25 cellular contexts compared by ENCODE assay signal in genomic region chr10:75122505-75122904, GRCh38. TPM values are rescaled to one million over a fixed set of nuclear protein-coding genes. Genes with fewer than 3 reads are reported as not detected.
DNase-seq lines count a peak whose midpoint lies in the region; ATAC-seq and TF ChIP-seq lines count a peak whose summit lies in the region.
"Had no signal": no experiment of that assay in that cellular context is flagged by ENCODE, and none has a peak within 500 bp of the region (broad histone marks: within the 10 kb centered on the region; RNA-seq: fewer than 3 reads in every experiment).

No MANE protein-coding gene starts in this region.

- H3K4me1 Mint-ChIP-seq in WTC11, result peaks cover 4% of the 10 kb centered on the region; the same call in 1 of the 2 replicates
- peaks cover 13 to 24% of the 10 kb centered on the region in 2 donors for H3K4me1 Mint-ChIP-seq in effector memory CD8-positive, alpha-beta T cell (ENCODE audit: low read depth in 2 of 2)

- POLR2A ChIA-PET in HEK293 (lab: Yijun Ruan, JAX) (interaction anchor here (0.7 kb wide), 2 partner anchors 57 to 517 kb away, joined by 3 read pairs; no protein-coding TSS in a partner anchor), WTC11 (lab: Charles Lee) (no interaction called here)

- peaks cover 23% of the 10 kb centered on the region for H3K4me1 ChIP-seq in HEK293 (ENCODE audit: control insufficient read depth, insufficient read depth, low read length)
- H3K4me1 ChIP-seq in psoas muscle, result peaks cover 70% of the 10 kb centered on the region
- peaks cover 62% of the 10 kb centered on the region for H3K4me1 ChIP-seq in vagina
- H3K4me1 ChIP-seq: BE2C had no signal

- H3K9me3 Mint-ChIP-seq in WTC11, result no peaks in the 10 kb centered on the region
- no peaks in the 10 kb centered on the region for H3K9me3 Mint-ChIP-seq in effector memory CD8-positive, alpha-beta T cell
- H3K9me3 Mint-ChIP-seq: CD14-positive monocyte; CD4-positive, alpha-beta memory T cell; CD4-positive, CD25-positive, alpha-beta regulatory T cell; CD8-positive, alpha-beta memory T cell had no signal

- TF ChIP-seq CTCF in HEK293 (tag by site-specific recombination; IDR thresholded peaks at IDR 0.05), result no peak
- no peak for TF ChIP-seq CTCF in WTC11 (IDR thresholded peaks at IDR 0.05)
- TF ChIP-seq CTCF in psoas muscle (IDR thresholded peaks at IDR 0.05), result no peak
- TF ChIP-seq CTCF in vagina (IDR thresholded peaks at IDR 0.05), result no peak

- intact Hi-C loops in psoas muscle (cut with DNase I) (loop anchor here in 1 of 2 donors (5.0 kb wide), 1 partner anchor 40 kb away; no protein-coding TSS in a partner anchor), vagina (cut with DNase I) (no loop called here), Right ventricle myocardium inferior (cut with DNase I) (no loop called here)

- H3K27ac ChIP-seq in HEK293 (ENCODE audit: extremely low read depth, low read depth, low read length) (no peak overlapping the region), psoas muscle (peak overlapping the region; percentile 77), vagina (peak overlapping the region; percentile 20)
- H3K27ac ChIP-seq: BLaER1 had no signal

- no peaks in the 10 kb centered on the region; the same call in 1 of the 2 replicates for H3K36me3 Mint-ChIP-seq in WTC11
- peaks cover 13% of the 10 kb centered on the region for H3K36me3 Mint-ChIP-seq in effector memory CD8-positive, alpha-beta T cell (ENCODE audit: insufficient read depth)

- DNase-seq in WTC11 (ENCODE audit: low spot score) (no peak), psoas muscle (no peak), vagina (ENCODE audit: extremely low spot score in 2 of 2) (no peak), glomerular visceral epithelial cell (ENCODE audit: extremely low spot score) (no peak), Right ventricle myocardium inferior (ENCODE audit: missing footprints) (no peak)
- no peak for DNase-seq in effector memory CD8-positive, alpha-beta T cell
- DNase-seq: 8988T; ACHN; BE2C; C1 segment of cervical spinal cord; CD4-positive, alpha-beta memory T cell; CD4-positive, CD25-positive, alpha-beta regulatory T cell; CD8-positive, alpha-beta memory T cell; COR-L47; DMS 273 treated with DMSO at 0.1 percent for 48 hours; DMS153; DMS53; DMS79; DND-41; EL; GDM1 had no signal

- TF ChIP-seq POLR2A in vagina (IDR thresholded peaks at IDR 0.05), result no peak

- H3K27ac Mint-ChIP-seq in WTC11, result no peak overlapping the region
- no peak overlapping the region for H3K27ac Mint-ChIP-seq in effector memory CD8-positive, alpha-beta T cell
- H3K27ac Mint-ChIP-seq: CD14-positive monocyte had no signal

- H3K27me3 ChIP-seq in psoas muscle (ENCODE audit: insufficient read depth in 3 of 3, low read length in 2 of 3) (no peaks in the 10 kb centered on the region), vagina (no peaks in the 10 kb centered on the region)
- H3K27me3 ChIP-seq: BE2C, BLaER1 had no signal

- WGBS in psoas muscle, 3 donors, result 71 to 81% (median 77%) methylated on average over 4 of the region's 4 CpGs

- ATAC-seq in WTC11 (no peak), psoas muscle (peak in 3 of 4 donors; percentile 23 to 45 (median 25)), Right ventricle myocardium inferior (no peak)
- no peak for ATAC-seq in effector memory CD8-positive, alpha-beta T cell (replicated peaks)
- ATAC-seq: GM12878 had no signal

- H3K4me3 ChIP-seq in HEK293 (ENCODE audit: low read depth, low read length), result no peak overlapping the region
- H3K4me3 ChIP-seq in psoas muscle, result no peak overlapping the region
- no peak overlapping the region for H3K4me3 ChIP-seq in vagina
- H3K4me3 ChIP-seq: BLaER1, GM12878 had no signal

- CTCF ChIA-PET in HEK293 (lab: Yijun Ruan, JAX), result interaction anchor here (0.7 kb wide), 2 partner anchors 16 to 113 kb away, joined by 3 to 4 read pairs; partner anchors contain the start of gene COMTD1
- CTCF ChIA-PET in WTC11 (lab: Charles Lee), result no interaction called here

- no peak overlapping the region for H3K4me3 Mint-ChIP-seq in WTC11
- no peak overlapping the region for H3K4me3 Mint-ChIP-seq in effector memory CD8-positive, alpha-beta T cell
- H3K4me3 Mint-ChIP-seq: CD14-positive monocyte; CD4-positive, alpha-beta memory T cell; CD4-positive, CD25-positive, alpha-beta regulatory T cell had no signal

- no peaks in the 10 kb centered on the region for H3K27me3 Mint-ChIP-seq in WTC11 (ENCODE audit: low read depth)
- no peaks in the 10 kb centered on the region for H3K27me3 Mint-ChIP-seq in effector memory CD8-positive, alpha-beta T cell
- H3K27me3 Mint-ChIP-seq: CD4-positive, alpha-beta memory T cell; CD4-positive, CD25-positive, alpha-beta regulatory T cell had no signal

- H3K36me3 ChIP-seq in HEK293 (ENCODE audit: control insufficient read depth in 2 of 2, insufficient read depth in 1 of 2, low read length in 2 of 2) (peaks cover 4% of the 10 kb centered on the region in 2 experiments; a peak in 2 of 3 replicates), psoas muscle (ENCODE audit: insufficient read depth in 1 of 2, low read depth in 1 of 2) (peaks cover 0 to 23% of the 10 kb centered on the region in 2 donors), vagina (peaks cover 0 to 10% of the 10 kb centered on the region in 2 donors)
- H3K36me3 ChIP-seq: BE2C had no signal

- H3K9me3 ChIP-seq in HEK293 (ENCODE audit: control insufficient read depth, insufficient read depth, low read depth, low read length) (no peaks in the 10 kb centered on the region), psoas muscle (no peaks in the 10 kb centered on the region), vagina (no peaks in the 10 kb centered on the region)
- H3K9me3 ChIP-seq: BE2C, BLaER1 had no signal

TF ChIP-seq in HEK293, 187 proteins besides CTCF, POLR2A, EP300 and RAD21:
- TF ChIP-seq ZNF121 (tag by site-specific recombination; IDR thresholded peaks at IDR 0.05) (0 out of 2 replicates have a peak, but pooled peaks have one; percentile 68), ZNF76 (tag by site-specific recombination; IDR thresholded peaks at IDR 0.05; ENCODE audit: borderline replicate concordance, low read depth) (no peak), ZNF548 (tag by site-specific recombination; IDR thresholded peaks at IDR 0.05) (no peak)
- TF ChIP-seq, protein P1, sequence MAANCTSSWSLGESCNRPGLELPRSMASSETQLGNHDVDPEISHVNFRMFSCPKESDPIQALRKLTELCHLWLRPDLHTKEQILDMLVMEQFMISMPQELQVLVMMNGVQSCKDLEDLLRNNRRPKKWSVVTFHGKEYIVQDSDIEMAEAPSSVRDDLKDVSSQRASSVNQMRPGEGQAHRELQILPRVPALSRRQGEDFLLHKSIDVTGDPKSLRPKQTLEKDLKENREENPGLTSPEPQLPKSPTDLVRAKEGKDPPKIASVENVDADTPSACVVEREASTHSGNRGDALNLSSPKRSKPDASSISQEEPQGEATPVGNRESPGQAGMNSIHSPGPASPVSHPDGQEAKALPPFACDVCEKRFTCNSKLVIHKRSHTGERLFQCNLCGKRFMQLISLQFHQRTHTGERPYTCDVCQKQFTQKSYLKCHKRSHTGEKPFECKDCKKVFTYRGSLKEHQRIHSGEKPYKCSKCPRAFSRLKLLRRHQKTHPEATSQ (tag by site-specific recombination; IDR thresholded peaks at IDR 0.05), result no peak
TF ChIP-seq in HEK293: peak in this region for 1.

TF ChIP-seq in WTC11, 78 proteins besides CTCF, POLR2A, EP300 and RAD21:
- TF ChIP-seq NR1H2 (CRISPR knock-in tag; IDR thresholded peaks at IDR 0.05) (no peak), FOXJ3 (CRISPR knock-in tag; IDR thresholded peaks at IDR 0.05; ENCODE audit: borderline replicate concordance) (no peak), GRHL2 (CRISPR knock-in tag; IDR thresholded peaks at IDR 0.05; ENCODE audit: insufficient replicate concordance, severe bottlenecking) (no peak), CBFB (CRISPR knock-in tag; IDR thresholded peaks at IDR 0.05; ENCODE audit: low read depth) (no peak), ATF1 (CRISPR knock-in tag; IDR thresholded peaks at IDR 0.05) (no peak), ZNF121 (CRISPR knock-in tag; IDR thresholded peaks at IDR 0.05) (peak; percentile 67; the same call in 1 of the 2 replicates), OVOL2 (CRISPR knock-in tag; IDR thresholded peaks at IDR 0.05; ENCODE audit: borderline replicate concordance) (no peak), GTF2I (CRISPR knock-in tag; conservative IDR thresholded peaks at IDR 0.05) (0 out of 2 replicates have a peak, but pooled peaks have one; percentile 38), NFYB (CRISPR knock-in tag; conservative IDR thresholded peaks at IDR 0.05; ENCODE audit: low read depth) (no peak)
- TF ChIP-seq, protein P2, sequence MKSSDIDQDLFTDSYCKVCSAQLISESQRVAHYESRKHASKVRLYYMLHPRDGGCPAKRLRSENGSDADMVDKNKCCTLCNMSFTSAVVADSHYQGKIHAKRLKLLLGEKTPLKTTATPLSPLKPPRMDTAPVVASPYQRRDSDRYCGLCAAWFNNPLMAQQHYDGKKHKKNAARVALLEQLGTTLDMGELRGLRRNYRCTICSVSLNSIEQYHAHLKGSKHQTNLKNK (CRISPR knock-in tag; IDR thresholded peaks at IDR 0.05), result no peak

RNA-seq across cellular contexts. Expression of gene SAMD8, which starts 11.0 kb away (rescaled TPM):
- 20.9 to 23.0 TPM (median 21.7 TPM) in 3 replicates for total RNA-seq in WTC11 (2021)
- 10 to 100 TPM; 30.0 to 44.2 (median 35.7) TPM for total RNA-seq in psoas muscle
- polyA plus RNA-seq in psoas muscle, result 10 to 100 TPM; 10.8 to 40.3 (median 21.3) TPM
- 42.7 TPM for total RNA-seq in vagina
- 21.9 TPM for total RNA-seq in Right ventricle myocardium inferior

Comparison
In these comparisons a context has a peak if more than half of its experiments do, and no peak if none do; other contexts are left out.
1. ATAC-seq: peak in psoas muscle (3 of 4); none in WTC11 (single experiment), effector memory CD8-positive, alpha-beta T cell (single experiment) and Right ventricle myocardium inferior (single experiment).
2. Of the 8 proteins assayed by ChIP-seq in both HEK293 and WTC11: peak only in HEK293: none; only in WTC11: none; in both: ZNF121; in neither: 7.